In genomic region chr11:132904091-132904490, GRCh38 we compare ENCODE assay signal across 3 cellular contexts.
"Had no signal": no experiment of that assay in that cellular context is flagged by ENCODE, and none has a peak within 500 bp of the region (broad histone marks: within the 10 kb centered on the region; RNA-seq: fewer than 3 reads in every experiment).

No MANE protein-coding gene starts in this region.

- DNase-seq: GDM1, GF-D8 had no signal

- ATAC-seq: GM12878 had no signal
